Comparison of ENCODE assay signal across 8 cellular contexts in the genomic region with DNA sequence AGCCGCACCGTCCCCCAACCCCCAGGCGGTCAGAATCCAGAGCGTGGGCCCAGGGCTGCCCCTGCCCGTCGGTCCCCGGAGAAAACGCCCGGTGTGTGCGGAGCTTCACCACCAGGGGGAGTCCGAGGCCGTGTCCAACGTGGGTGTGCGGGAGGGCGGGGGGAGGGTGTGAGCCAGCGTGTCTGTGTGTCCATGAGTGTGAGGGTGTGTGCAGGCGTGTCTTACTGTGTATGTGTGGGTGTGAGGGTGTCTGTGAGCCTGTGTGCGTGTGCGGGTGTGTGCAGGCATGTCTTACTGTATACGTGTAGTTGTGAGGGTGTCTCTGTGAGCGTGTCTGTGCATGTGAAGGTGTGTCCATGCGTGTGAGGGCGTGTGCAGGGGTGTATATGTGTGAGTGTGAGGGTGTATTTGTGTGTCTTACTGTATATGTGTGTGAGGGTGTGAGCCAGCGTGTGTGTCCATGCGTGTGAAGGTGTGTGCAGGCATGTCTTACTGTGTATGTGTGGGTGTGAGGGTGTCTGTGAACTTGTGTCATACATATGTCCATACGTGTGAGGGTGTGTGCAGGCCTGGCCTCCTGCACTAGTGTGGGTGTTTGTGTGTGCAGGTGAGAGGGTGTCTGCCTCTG. TPM values are rescaled to one million over a fixed set of nuclear protein-coding genes. Genes with fewer than 3 reads are reported as not detected.
DNase-seq lines count a peak whose midpoint lies in the region; ATAC-seq, FAIRE-seq and TF ChIP-seq lines count a peak whose summit lies in the region.

No MANE protein-coding gene starts in this region.

- no peaks in the 10 kb centered on the region for H3K9me3 ChIP-seq in upper lobe of left lung

- peak; percentile 76 to 86 for ATAC-seq in upper lobe of left lung (ENCODE audit: low FRiP score in 2 of 2)

- no peaks in the 10 kb centered on the region for H3K9me3 Mint-ChIP-seq in activated naive CD4-positive, alpha-beta T cell treated with anti-CD3 and anti-CD28 coated beads, Interleukin-2, amount 10 ng/mL, durations not matched to agents 7 days and 5 days

- no peak for TF ChIP-seq EP300 in upper lobe of left lung (IDR thresholded peaks at IDR 0.05)

- no peak overlapping the region for H3K27ac ChIP-seq in upper lobe of left lung

- no peak overlapping the region for H3K4me3 ChIP-seq in upper lobe of left lung

- peaks cover 3 to 24% (median 13%) of the 10 kb centered on the region in 4 donors for H3K4me1 ChIP-seq in upper lobe of left lung

- peaks cover 0 to 5% (median 0%) of the 10 kb centered on the region in 4 donors for H3K27me3 ChIP-seq in upper lobe of left lung

- no peaks in the 10 kb centered on the region for H3K36me3 Mint-ChIP-seq in activated naive CD4-positive, alpha-beta T cell treated with anti-CD3 and anti-CD28 coated beads, Interleukin-2, amount 10 ng/mL, durations not matched to agents 7 days and 5 days

- no peak overlapping the region for H3K4me3 Mint-ChIP-seq in activated naive CD4-positive, alpha-beta T cell treated with anti-CD3 and anti-CD28 coated beads, Interleukin-2, amount 10 ng/mL, durations not matched to agents 7 days and 5 days

- no peak overlapping the region for H3K27ac Mint-ChIP-seq in activated naive CD4-positive, alpha-beta T cell treated with anti-CD3 and anti-CD28 coated beads, Interleukin-2, amount 10 ng/mL, durations not matched to agents 7 days and 5 days

- intact Hi-C loops in posterior cingulate gyrus (cut with DNase I), result loop anchor here (1.0 to 2.0 kb wide), 2 partner anchors 116 to 291 kb away; no protein-coding TSS in a partner anchor

- no peaks in the 10 kb centered on the region for H3K36me3 ChIP-seq in upper lobe of left lung

- CTCF ChIA-PET in activated naive CD4-positive, alpha-beta T cell treated with anti-CD3 and anti-CD28 coated beads, Interleukin-2, amount 10 ng/mL, durations not matched to agents 7 days and 5 days (lab: Charles Lee), result interaction anchor here (0.8 to 2.0 kb wide), 14 partner anchors 10 to 309 kb away, joined by 3 to 28 read pairs (median 4); a partner anchor contains a TSS

- no peak for FAIRE-seq in D721Med (lab: Jason Lieb, UNC)

- WGBS in upper lobe of left lung, 2 donors, result 26 to 96% methylated on average over 6 to 26 of the region's 26 CpGs

- no peak for TF ChIP-seq POLR2A in upper lobe of left lung (IDR thresholded peaks at IDR 0.05)

- DNase-seq in D721Med (ENCODE audit: insufficient read length, low spot score), result peak; percentile 86
- peak; percentile 41 for DNase-seq in KG1 (lab: John Stamatoyannopoulos, UW)
- peak; percentile 56 for DNase-seq in SKM-1 treated with dmso at 0.1 percent for 144 hours (lab: John Stamatoyannopoulos, UW; ENCODE audit: unreplicated experiment)
- peak; percentile 85 for DNase-seq in activated naive CD4-positive, alpha-beta T cell treated with anti-CD3 and anti-CD28 coated beads, Interleukin-2, amount 10 ng/mL, durations not matched to agents 7 days and 5 days
- peak; percentile 14 for DNase-seq in glomerular endothelial cell (ENCODE audit: extremely low read depth, low read depth, low spot score)
- DNase-seq in posterior cingulate gyrus, result peak in 8 of 10 donors; percentile 66 to 93 (median 76)
- DNase-seq in upper lobe of left lung, result peak; percentile 78 to 90
- no peak for DNase-seq in cortex of kidney (lab: John Stamatoyannopoulos, UW)

- peak; percentile 65 for TF ChIP-seq CTCF in D721Med (IDR thresholded peaks at IDR 0.05; ENCODE audit: insufficient read depth, missing control alignments)
- peak; percentile 90 to 95 (median 94) for TF ChIP-seq CTCF in upper lobe of left lung (IDR thresholded peaks at IDR 0.05)

- peaks cover 19% of the 10 kb centered on the region for H3K4me1 Mint-ChIP-seq in activated naive CD4-positive, alpha-beta T cell treated with anti-CD3 and anti-CD28 coated beads, Interleukin-2, amount 10 ng/mL, durations not matched to agents 7 days and 5 days

- H3K27me3 Mint-ChIP-seq in activated naive CD4-positive, alpha-beta T cell treated with anti-CD3 and anti-CD28 coated beads, Interleukin-2, amount 10 ng/mL, durations not matched to agents 7 days and 5 days, result peaks cover 11% of the 10 kb centered on the region

RNA-seq across cellular contexts. Expression of a gene that starts 24.6 kb away (rescaled TPM):
- total RNA-seq in glomerular endothelial cell (not detected in 2 replicates), upper lobe of left lung (10 to 100 TPM in 1 of 6 donors, 1 to 10 TPM in 4, under 1 TPM in 1; 0.98 to 10.5 (median 2.2) TPM)
